22 cellular contexts compared by ENCODE assay signal in the genomic region with DNA sequence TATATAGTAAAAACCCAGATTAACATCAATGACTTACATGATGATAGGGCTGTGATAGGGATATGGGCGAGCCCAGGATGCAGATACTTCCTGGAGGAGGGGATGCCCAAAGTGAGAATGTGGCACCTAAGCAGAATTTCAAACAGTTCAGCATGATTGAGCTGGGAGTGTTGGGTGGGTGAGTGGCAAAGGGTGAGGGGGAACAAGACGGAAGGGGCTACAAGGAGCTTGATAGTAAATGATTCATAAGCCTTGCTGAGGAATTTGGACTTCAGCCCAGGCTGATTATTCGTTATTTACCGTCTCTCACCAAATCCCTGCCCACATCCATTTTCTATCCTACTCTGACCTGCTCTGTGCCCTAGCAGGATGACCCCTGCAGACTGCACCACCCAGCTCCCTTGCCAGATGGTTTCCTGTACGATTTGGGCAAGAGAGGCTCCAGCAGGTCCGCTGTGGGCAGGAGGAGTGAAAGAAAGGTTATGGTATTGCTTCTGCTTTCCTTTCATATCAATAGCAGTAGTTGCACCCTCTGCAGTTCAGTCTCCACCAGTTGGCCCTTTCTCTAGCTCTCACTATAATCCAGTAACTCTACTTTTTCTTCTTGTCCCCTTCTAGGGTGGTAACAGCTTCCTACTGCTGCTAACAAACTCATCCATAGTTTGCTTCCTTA. TPM values are rescaled to one million over a fixed set of nuclear protein-coding genes. Genes with fewer than 3 reads are reported as not detected.
DNase-seq lines count a peak whose midpoint lies in the region; ATAC-seq, FAIRE-seq and TF ChIP-seq lines count a peak whose summit lies in the region.
"Had no signal": no experiment of that assay in that cellular context is flagged by ENCODE, and none has a peak within 500 bp of the region (broad histone marks: within the 10 kb centered on the region; RNA-seq: fewer than 3 reads in every experiment).

No MANE protein-coding gene starts in this region.

- no peaks in the 10 kb centered on the region for H3K79me2 ChIP-seq in H9 (ENCODE audit: insufficient read depth, low read length)
- H3K79me2 ChIP-seq: parathyroid adenoma had no signal

- no peak overlapping the region for H2BK12ac ChIP-seq in H9 (ENCODE audit: insufficient read length, low read depth, low read length)

- TF ChIP-seq CTCF in fibroblast of the aortic adventitia (IDR thresholded peaks at IDR 0.05; ENCODE audit: insufficient read depth, low read length) (no peak), H9 (conservative IDR thresholded peaks at IDR 0.05) (no peak)

- no peak overlapping the region for H3K18ac ChIP-seq in H9 (ENCODE audit: insufficient read length, low read depth, low read length)

- no peak overlapping the region for H3K23ac ChIP-seq in H9 (ENCODE audit: insufficient read length, low read depth, low read length)

- H3K9ac ChIP-seq in H9 (ENCODE audit: extremely low read depth, insufficient read length, low read length): no peak overlapping the region
- H3K9ac ChIP-seq: parathyroid adenoma had no signal

- H4K20me1 ChIP-seq in H9 (ENCODE audit: control insufficient read depth, insufficient read depth, insufficient read length): no peaks in the 10 kb centered on the region

- 9 to 34% (median 22%) methylated on average over 6 of the region's 6 CpGs for WGBS in small intestine, 3 donors
- no CpG with 5 or more reads among the region's 6 CpGs for WGBS in H9 (ENCODE audit: extremely low coverage, insufficient read length, low lambda C conversion rate)

- H3K27me3 ChIP-seq in small intestine (ENCODE audit: control insufficient read depth in 2 of 2, insufficient read depth in 2 of 2, low read length in 2 of 2): no peaks in the 10 kb centered on the region
- H3K27me3 ChIP-seq in H9 (ENCODE audit: insufficient read depth, low read length): no peaks in the 10 kb centered on the region

- H3K4ac ChIP-seq in H9 (ENCODE audit: low read depth, low read length): no peak overlapping the region

- H4K8ac ChIP-seq in H9 (replicated peaks; ENCODE audit: insufficient read length, low read depth, low read length): no peak overlapping the region

- H3K14ac ChIP-seq in H9 (ENCODE audit: insufficient read depth, low read length): no peak overlapping the region

- H4K5ac ChIP-seq in H9 (ENCODE audit: insufficient read length, low read depth, low read length): no peak overlapping the region

- H3K27ac ChIP-seq in small intestine (ENCODE audit: low read depth in 1 of 2, low read length in 1 of 2): no peak overlapping the region
- no peak overlapping the region for H3K27ac ChIP-seq in H9 (ENCODE audit: insufficient read length, low read depth, low read length)
- H3K27ac ChIP-seq: epithelial cell of prostate, parathyroid adenoma had no signal

- H3K27ac Mint-ChIP-seq in H9: no peak overlapping the region
- H3K27ac Mint-ChIP-seq: activated CD8-positive, alpha-beta T cell treated with anti-CD3 and anti-CD28 coated beads, Interleukin-2, amount 10 ng/mL, durations not matched to agents 7 days and 5 days; activated naive CD8-positive, alpha-beta T cell treated with anti-CD3 and anti-CD28 coated beads for 36 hours; T-helper 17 cell had no signal

- H3K4me1 ChIP-seq in small intestine (ENCODE audit: control insufficient read depth in 2 of 2, insufficient read depth in 1 of 2, low read depth in 1 of 2, low read length in 1 of 2) (peaks cover 6 to 7% of the 10 kb centered on the region in 2 donors), H9 (ENCODE audit: insufficient read depth, low read length) (no peaks in the 10 kb centered on the region)
- H3K4me1 ChIP-seq: parathyroid adenoma had no signal

- H3K9me3 ChIP-seq in small intestine (ENCODE audit: control insufficient read depth, low read depth) (no peaks in the 10 kb centered on the region), H9 (ENCODE audit: control insufficient read depth, low read depth, low read length) (no peaks in the 10 kb centered on the region)

- H3K4me1 Mint-ChIP-seq in activated T-cell treated with anti-CD3 and anti-CD28 coated beads, Interleukin-2, amount 50 U/mL, for 4 hours (ENCODE audit: low read depth): peaks cover 2% of the 10 kb centered on the region
- H3K4me1 Mint-ChIP-seq in H9: peaks cover 3 to 4% of the 10 kb centered on the region in 2 experiments
- H3K4me1 Mint-ChIP-seq: naive B cell had no signal

- H3K9me3 Mint-ChIP-seq in activated T-cell treated with anti-CD3 and anti-CD28 coated beads, Interleukin-2, amount 50 U/mL, for 4 hours: no peaks in the 10 kb centered on the region
- H3K9me3 Mint-ChIP-seq in H9: no peaks in the 10 kb centered on the region
- H3K9me3 Mint-ChIP-seq: activated naive CD8-positive, alpha-beta T cell treated with anti-CD3 and anti-CD28 coated beads for 36 hours; naive B cell had no signal

- H3K23me2 ChIP-seq in H9 (ENCODE audit: insufficient read length, low read depth, low read length, poor library complexity, severe bottlenecking): no peaks in the 10 kb centered on the region

- no peak overlapping the region for H2AFZ ChIP-seq in H9 (ENCODE audit: low read length)
- H2AFZ ChIP-seq: parathyroid adenoma had no signal

- H2AK5ac ChIP-seq in H9 (ENCODE audit: insufficient read length, low read length): no peak overlapping the region

- H3T11ph ChIP-seq in H9 (ENCODE audit: low read length): no peak overlapping the region

- H2BK15ac ChIP-seq in H9 (ENCODE audit: low read depth, low read length): no peak overlapping the region

- H4K91ac ChIP-seq in H9 (ENCODE audit: insufficient read length, low read depth, low read length): no peak overlapping the region

- H3K4me3 Mint-ChIP-seq in activated T-cell treated with anti-CD3 and anti-CD28 coated beads, Interleukin-2, amount 50 U/mL, for 4 hours: no peak overlapping the region
- H3K4me3 Mint-ChIP-seq in H9: no peak overlapping the region
- H3K4me3 Mint-ChIP-seq: activated CD8-positive, alpha-beta T cell treated with anti-CD3 and anti-CD28 coated beads, Interleukin-2, amount 10 ng/mL, durations not matched to agents 7 days and 5 days; activated naive CD8-positive, alpha-beta T cell treated with anti-CD3 and anti-CD28 coated beads for 36 hours; naive B cell; T-helper 17 cell had no signal

- H3K36me3 ChIP-seq in small intestine (ENCODE audit: control insufficient read depth in 2 of 2, insufficient read depth in 2 of 2, low read length in 2 of 2): no peaks in the 10 kb centered on the region

- H2BK5ac ChIP-seq in H9 (ENCODE audit: insufficient read length, low read length): no peak overlapping the region

- no peak overlapping the region for H2BK20ac ChIP-seq in H9 (ENCODE audit: low read depth, low read length, poor library complexity, severe bottlenecking)

- H3K79me1 ChIP-seq in H9 (ENCODE audit: insufficient read depth, low read depth, low read length, poor library complexity, severe bottlenecking): no peaks in the 10 kb centered on the region

- no peaks in the 10 kb centered on the region for H3K36me3 Mint-ChIP-seq in activated T-cell treated with anti-CD3 and anti-CD28 coated beads, Interleukin-2, amount 50 U/mL, for 4 hours (ENCODE audit: insufficient read depth)
- no peaks in the 10 kb centered on the region for H3K36me3 Mint-ChIP-seq in H9 (ENCODE audit: insufficient read depth in 1 of 3, low read depth in 3 of 3)
- H3K36me3 Mint-ChIP-seq: activated naive CD8-positive, alpha-beta T cell treated with anti-CD3 and anti-CD28 coated beads for 36 hours; naive B cell had no signal

- H3K4me3 ChIP-seq in fibroblast of the aortic adventitia (ENCODE audit: low read depth, low read length) (no peak overlapping the region), small intestine (ENCODE audit: low read depth in 1 of 2, low read length in 2 of 2) (no peak overlapping the region)
- H3K4me3 ChIP-seq: lung had no signal

- FAIRE-seq in RCC 7860 (lab: Jason Lieb, UNC): no peak
- FAIRE-seq in small intestine (lab: Jason Lieb, UNC): no peak

- no peak overlapping the region for H3K56ac ChIP-seq in H9 (ENCODE audit: insufficient read length, low read depth, low read length)

- peaks cover 13% of the 10 kb centered on the region for H3K27me3 Mint-ChIP-seq in activated T-cell treated with anti-CD3 and anti-CD28 coated beads, Interleukin-2, amount 50 U/mL, for 4 hours (ENCODE audit: low read depth)
- H3K27me3 Mint-ChIP-seq in H9 (ENCODE audit: low read depth): no peaks in the 10 kb centered on the region

- ATAC-seq in GM19324 (IDR thresholded peaks at IDR 0.05; ENCODE audit: low FRiP score, unreplicated experiment): peak; percentile 66
- ATAC-seq in activated T-cell treated with anti-CD3 and anti-CD28 coated beads, Interleukin-2, amount 50 U/mL, for 4 hours: no peak
- ATAC-seq in GM21526 (IDR thresholded peaks at IDR 0.05; ENCODE audit: low FRiP score, unreplicated experiment): no peak
- ATAC-seq: activated CD8-positive, alpha-beta T cell treated with anti-CD3 and anti-CD28 coated beads, Interleukin-2, amount 10 ng/mL, durations not matched to agents 7 days and 5 days; T-helper 17 cell had no signal

- H2BK120ac ChIP-seq in H9 (ENCODE audit: low read depth, low read length, poor library complexity, severe bottlenecking): no peak overlapping the region

- H3K4me2 ChIP-seq in H9 (ENCODE audit: insufficient read depth, insufficient read length, low read length): no peak overlapping the region

- DNase-seq in RCC 7860 (ENCODE audit: low spot score) (peak; percentile 39), fibroblast of the aortic adventitia (ENCODE audit: low read depth) (peak; percentile 32), small intestine (peak; percentile 57), H9 (no peak)
- no peak for DNase-seq in activated T-cell treated with anti-CD3 and anti-CD28 coated beads, Interleukin-2, amount 50 U/mL, for 4 hours
- DNase-seq: activated CD8-positive, alpha-beta T cell treated with anti-CD3 and anti-CD28 coated beads, Interleukin-2, amount 10 ng/mL, durations not matched to agents 7 days and 5 days; activated naive CD8-positive, alpha-beta T cell treated with anti-CD3 and anti-CD28 coated beads for 36 hours; activated T-cell treated with anti-CD3 and anti-CD28 coated beads, Interleukin-2, amount 50 U/mL, for 48 hours; COR-L47; GDM1; GOT3; naive B cell; NCI-H187 treated with DMSO at 0.1 percent for 48 hours; Right ventricle myocardium superior; stimulated activated CD4-positive, alpha-beta T cell treated with anti-CD3 and anti-CD28 coated beads, Interleukin-2, amount 100 ng/mL, for 48 hours; T-helper 17 cell had no signal

RNA-seq across cellular contexts. Expression of a gene that starts 30.3 kb away (rescaled TPM):
- total RNA-seq in fibroblast of the aortic adventitia (ENCODE audit: low replicate concordance) (8.8 and 16.6 TPM in 2 replicates), H9 (2021) (7.5 and 10.3 TPM in 2 replicates)
- 1 to 10 TPM; 3.8 to 7.4 (median 3.8) TPM for polyA plus RNA-seq in small intestine
- total RNA-seq in activated T-cell treated with anti-CD3 and anti-CD28 coated beads, Interleukin-2, amount 50 U/mL, for 4 hours: 1 to 10 TPM; 5.9 to 8.3 (median 6.7) TPM

RNA-seq across cellular contexts. Expression of a gene that starts 31.4 kb away (rescaled TPM):
- total RNA-seq in fibroblast of the aortic adventitia (ENCODE audit: low replicate concordance): 34.2 and 48.7 TPM in 2 replicates
- polyA plus RNA-seq in small intestine: 1 to 10 TPM in 2 of 3 donors, not detected in 1; 3.8 to 9.9 TPM
- total RNA-seq in activated T-cell treated with anti-CD3 and anti-CD28 coated beads, Interleukin-2, amount 50 U/mL, for 4 hours: 1 to 10 TPM in 2 of 3 donors, under 1 TPM in 1; 0.43 to 3.0 (median 1.7) TPM
- 2.5 and 3.1 TPM in 2 replicates for total RNA-seq in H9 (2021)

RNA-seq across cellular contexts. Expression of a gene that starts 57.4 kb away (rescaled TPM):
- total RNA-seq in fibroblast of the aortic adventitia (ENCODE audit: low replicate concordance) (not detected in 2 replicates), H9 (2021) (not detected in 2 replicates)
- polyA plus RNA-seq in small intestine: not detected
- total RNA-seq in activated T-cell treated with anti-CD3 and anti-CD28 coated beads, Interleukin-2, amount 50 U/mL, for 4 hours: not detected
- total RNA-seq: activated naive CD8-positive, alpha-beta T cell treated with anti-CD3 and anti-CD28 coated beads for 36 hours; dermis microvascular lymphatic vessel endothelial cell; Right ventricle myocardium superior; T-helper 17 cell had no signal

RNA-seq across cellular contexts. Expression of a gene that starts 59.8 kb away (rescaled TPM):
- total RNA-seq in fibroblast of the aortic adventitia (ENCODE audit: low replicate concordance): 0.36 TPM in 1 of 2 replicates, not detected in the other
- polyA plus RNA-seq in small intestine: not detected
- total RNA-seq in activated T-cell treated with anti-CD3 and anti-CD28 coated beads, Interleukin-2, amount 50 U/mL, for 4 hours: under 1 TPM in 1 of 3 donors, not detected in 2; 0.43 TPM
- not detected in 2 replicates for total RNA-seq in H9 (2021)
- total RNA-seq: activated CD8-positive, alpha-beta T cell treated with anti-CD3 and anti-CD28 coated beads, Interleukin-2, amount 10 ng/mL, durations not matched to agents 7 days and 5 days; dermis microvascular lymphatic vessel endothelial cell; Right ventricle myocardium superior; T-helper 17 cell had no signal

Comparison
In these comparisons a context has a peak if more than half of its experiments do, and no peak if none do; other contexts are left out.
1. DNase-seq: peak in RCC 7860 (single experiment), fibroblast of the aortic adventitia (single experiment) and small intestine (single experiment); none in activated T-cell treated with anti-CD3 and anti-CD28 coated beads, Interleukin-2, amount 50 U/mL, for 4 hours (single experiment) and H9 (single experiment).